1 cellular context compared by ENCODE assay signal in genomic region chr16:28879841-28880588, GRCh38.
TF ChIP-seq lines count a peak whose summit lies in the region.

No MANE protein-coding gene starts in this region.

TF ChIP-seq in K562, 482 proteins besides CTCF, POLR2A, EP300 and RAD21 (continues in another document):
- TF ChIP-seq FOS (IDR thresholded peaks at IDR 0.05; ENCODE audit: extremely low read depth, insufficient read length) = peak; percentile 78
- TF ChIP-seq BCOR (IDR thresholded peaks at IDR 0.05) = peak; percentile 33; the same call in 1 of the 2 replicates
- TF ChIP-seq HBP1 (CRISPR knock-in tag; IDR thresholded peaks at IDR 0.05) = no peak
- no peak for TF ChIP-seq BACH1 (tag; IDR thresholded peaks at IDR 0.05)
- TF ChIP-seq ZNF717 (CRISPR knock-in tag; IDR thresholded peaks at IDR 0.05) = no peak
- no peak for TF ChIP-seq ID3 (CRISPR knock-in tag; IDR thresholded peaks at IDR 0.05)
- TF ChIP-seq ID3 (tag; IDR thresholded peaks at IDR 0.05) = peak; percentile 49
- TF ChIP-seq NFXL1 (CRISPR knock-in tag; IDR thresholded peaks at IDR 0.05) = no peak
- TF ChIP-seq HMG20B (CRISPR knock-in tag; IDR thresholded peaks at IDR 0.05) = no peak
- TF ChIP-seq FOXP4 (CRISPR knock-in tag; IDR thresholded peaks at IDR 0.05; ENCODE audit: borderline replicate concordance) = peak; percentile 95; the same call in 1 of the 2 replicates
- no peak for TF ChIP-seq RBM14 (IDR thresholded peaks at IDR 0.05; ENCODE audit: borderline replicate concordance, insufficient read depth, low read depth, low read length)
- TF ChIP-seq MCM3 (IDR thresholded peaks at IDR 0.05) = no peak
- no peak for TF ChIP-seq HNRNPK (IDR thresholded peaks at IDR 0.05; ENCODE audit: low read depth, low read length, poor library complexity, severe bottlenecking)
- peak; percentile 78 for TF ChIP-seq RBFOX2 (IDR thresholded peaks at IDR 0.05; ENCODE audit: low read depth, low read length)
- no peak for TF ChIP-seq ZNF551 (CRISPR knock-in tag; IDR thresholded peaks at IDR 0.05)
- TF ChIP-seq ZBTB17 (CRISPR knock-in tag; IDR thresholded peaks at IDR 0.05) = peak; percentile 74
- peak; percentile 70 for TF ChIP-seq E2F4 (CRISPR knock-in tag; IDR thresholded peaks at IDR 0.05; ENCODE audit: low read depth)
- no peak for TF ChIP-seq MAFF (IDR thresholded peaks at IDR 0.05; ENCODE audit: low read length)
- peak; percentile 26; the same call in 1 of the 2 replicates for TF ChIP-seq ZBTB1 (CRISPR knock-in tag; IDR thresholded peaks at IDR 0.05; ENCODE audit: borderline replicate concordance, low read depth)
- no peak for TF ChIP-seq GATAD2B (IDR thresholded peaks at IDR 0.05; ENCODE audit: borderline replicate concordance)
- TF ChIP-seq RBBP5 (IDR thresholded peaks at IDR 0.05; ENCODE audit: borderline replicate concordance, insufficient read depth, low read length, poor library complexity, severe bottlenecking) = peak; percentile 52
- TF ChIP-seq ZNF695 (CRISPR knock-in tag; IDR thresholded peaks at IDR 0.05) = no peak
- TF ChIP-seq NCOA1 (IDR thresholded peaks at IDR 0.05; ENCODE audit: low read depth) = no peak
- no peak for TF ChIP-seq SFPQ (IDR thresholded peaks at IDR 0.05; ENCODE audit: low read depth, low read length)
- TF ChIP-seq YY1 (IDR thresholded peaks at IDR 0.05; ENCODE audit: borderline replicate concordance in 1 of 3, control insufficient read depth in 1 of 3, extremely low read depth in 1 of 3, insufficient read depth in 3 of 3, insufficient read length in 1 of 3, insufficient replicate concordance in 2 of 3, low read depth in 1 of 3, low read length in 2 of 3) = peak in 2 of 3 experiments; percentile 2 to 10
- TF ChIP-seq ZNF75A (CRISPR knock-in tag; IDR thresholded peaks at IDR 0.05) = no peak
- no peak for TF ChIP-seq ZNF280A (IDR thresholded peaks at IDR 0.05; ENCODE audit: low read depth, partially characterized antibody)
- no peak for TF ChIP-seq ZNF57 (CRISPR knock-in tag; IDR thresholded peaks at IDR 0.05)
- peak in 1 of 2 experiments; percentile 85; a peak in 2 of 4 replicates for TF ChIP-seq FOXA3 (CRISPR knock-in tag; conservative IDR thresholded peaks at IDR 0.05 in 1 of 2, IDR thresholded peaks at IDR 0.05 in 1 of 2)
- TF ChIP-seq E4F1 (CRISPR knock-in tag; IDR thresholded peaks at IDR 0.05; ENCODE audit: borderline replicate concordance) = no peak
- TF ChIP-seq CAMTA2 (CRISPR knock-in tag; conservative IDR thresholded peaks at IDR 0.05) = no peak
- TF ChIP-seq CBX3 (IDR thresholded peaks at IDR 0.05; ENCODE audit: borderline replicate concordance in 1 of 2, low read length in 2 of 2) = peak in 1 of 2 experiments; percentile 37; a peak in 1 of 3 replicates
- no peak for TF ChIP-seq TSHZ1 (CRISPR knock-in tag; IDR thresholded peaks at IDR 0.05)
- TF ChIP-seq SUPT5H (IDR thresholded peaks at IDR 0.05) = peak; percentile 64; the same call in 1 of the 2 replicates
- TF ChIP-seq KLF1 (tag; IDR thresholded peaks at IDR 0.05) = 0 out of 2 replicates have a peak, but pooled peaks have one; percentile 17
- TF ChIP-seq ZC3H4 (CRISPR knock-in tag; IDR thresholded peaks at IDR 0.05; ENCODE audit: borderline replicate concordance) = no peak
- TF ChIP-seq SMC3 (conservative IDR thresholded peaks at IDR 0.05; ENCODE audit: insufficient read depth, low read depth, low read length) = no peak
- no peak for TF ChIP-seq ESRRA (IDR thresholded peaks at IDR 0.05; ENCODE audit: borderline replicate concordance, low read depth)
- TF ChIP-seq HDAC3 (IDR thresholded peaks at IDR 0.05; ENCODE audit: borderline replicate concordance, partially characterized antibody) = no peak
- TF ChIP-seq BHLHE40 (IDR thresholded peaks at IDR 0.05; ENCODE audit: low read length) = no peak
- TF ChIP-seq ELK3 (CRISPR knock-in tag; IDR thresholded peaks at IDR 0.05) = no peak
- 0 out of 2 replicates have a peak, but pooled peaks have one; percentile 27 for TF ChIP-seq CREM (IDR thresholded peaks at IDR 0.05; ENCODE audit: low read depth)
- TF ChIP-seq HIVEP1 (CRISPR knock-in tag; IDR thresholded peaks at IDR 0.05) = no peak
- peak; percentile 62; the same call in 1 of the 2 replicates for TF ChIP-seq ZNF143 (CRISPR knock-in tag; IDR thresholded peaks at IDR 0.05)
- no peak for TF ChIP-seq KLF10 (CRISPR knock-in tag; IDR thresholded peaks at IDR 0.05)
- no peak for TF ChIP-seq GTF2E2 (tag; IDR thresholded peaks at IDR 0.05)
- no peak for TF ChIP-seq SRSF3 (IDR thresholded peaks at IDR 0.05; ENCODE audit: insufficient read depth, low read length)
- TF ChIP-seq ZNF644 (tag; IDR thresholded peaks at IDR 0.05; ENCODE audit: low read depth) = no peak
- no peak for TF ChIP-seq TCF15 (CRISPR knock-in tag; IDR thresholded peaks at IDR 0.05)
